ENCODE assay signal across 19 cellular contexts in the genomic region with DNA sequence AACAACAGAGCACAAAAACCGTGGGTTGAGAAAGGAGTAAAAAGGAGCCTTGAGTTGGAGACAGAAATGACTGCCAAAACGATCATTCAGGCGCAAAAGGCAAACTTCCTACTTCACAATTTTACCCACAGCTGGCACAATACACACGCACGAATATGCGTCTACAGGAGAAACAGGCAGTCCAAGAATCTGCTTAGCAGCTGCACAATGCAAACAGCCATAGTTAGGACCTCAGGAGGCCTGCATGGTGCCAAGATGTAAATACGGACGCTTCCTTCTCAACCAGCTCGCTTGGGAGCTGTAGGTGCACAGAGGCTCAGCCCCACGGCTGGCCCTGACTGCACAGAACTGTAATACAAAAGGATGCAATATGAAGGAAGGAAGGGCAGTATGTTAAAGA.
DNase-seq lines count a peak whose midpoint lies in the region; ATAC-seq, FAIRE-seq and TF ChIP-seq lines count a peak whose summit lies in the region.
"Had no signal": no experiment of that assay in that cellular context is flagged by ENCODE, and none has a peak within 500 bp of the region (broad histone marks: within the 10 kb centered on the region; RNA-seq: fewer than 3 reads in every experiment).

No MANE protein-coding gene starts in this region.

- no peaks in the 10 kb centered on the region for H3K79me2 ChIP-seq in astrocyte (ENCODE audit: insufficient read depth, low read length)

- H3K9ac ChIP-seq in BLaER1 treated with 17β-estradiol and CSF1 and Interleukin-3, amounts not matched to agents 10 nM and 100 nM: peak overlapping the region in 8 of 11 experiments; percentile 42 to 67 (median 61); a peak in 16 of 22 replicates
- H3K9ac ChIP-seq in astrocyte (ENCODE audit: low read length): peak overlapping the region; percentile 29

- H3K27ac Mint-ChIP-seq in astrocyte (ENCODE audit: unreplicated experiment): no peak overlapping the region
- H3K27ac Mint-ChIP-seq: activated T-helper 1 cell treated with anti-CD3 and anti-CD28 coated beads, Interleukin-12 subunit alpha, Interleukin-12 subunit beta, Interleukin-2, Interleukin-4 antibody, amounts not matched to agents 30 ng/mL and 10 ng/mL and 1 ng/mL, durations not matched to agents 14 hours and 24 hours and 36 hours; T-cell had no signal

- ATAC-seq in GM19324 (IDR thresholded peaks at IDR 0.05; ENCODE audit: low FRiP score, unreplicated experiment): no peak
- ATAC-seq: Panc1, T-cell had no signal

- H2AFZ ChIP-seq in astrocyte (ENCODE audit: low read depth, low read length): peak overlapping the region; percentile 26

- H3K4me3 Mint-ChIP-seq in astrocyte (ENCODE audit: unreplicated experiment): no peak overlapping the region
- H3K4me3 Mint-ChIP-seq: activated T-helper 1 cell treated with anti-CD3 and anti-CD28 coated beads, Interleukin-12 subunit alpha, Interleukin-12 subunit beta, Interleukin-2, Interleukin-4 antibody, amounts not matched to agents 30 ng/mL and 10 ng/mL and 1 ng/mL, durations not matched to agents 14 hours and 24 hours and 36 hours; T-cell had no signal

- 0 out of 22 replicates have a peak, but pooled peaks cover 0 to under 1% (median 0%) of the 10 kb centered on the region in 11 experiments for H4K20me1 ChIP-seq in BLaER1 treated with 17β-estradiol and CSF1 and Interleukin-3, amounts not matched to agents 10 nM and 100 nM
- no peaks in the 10 kb centered on the region for H4K20me1 ChIP-seq in astrocyte (ENCODE audit: insufficient read depth, low read length)

- POLR2A ChIA-PET in RWPE1 (lab: Yijun Ruan, JAX; ENCODE audit: low non-redundant PET): no interaction called here

- no peak for FAIRE-seq in astrocyte (lab: Jason Lieb, UNC)
- FAIRE-seq: G401.6, GM19239, urothelium cell line had no signal

- TF ChIP-seq CTCF in astrocyte (IDR thresholded peaks at IDR 0.05; ENCODE audit: insufficient read depth, low read depth, low read length) (no peak), RWPE1 (conservative IDR thresholded peaks at IDR 0.05; ENCODE audit: low read depth) (no peak)

- peak overlapping the region in 9 of 11 experiments; percentile 24 to 81 (median 73); a peak in 17 of 22 replicates for H3K27ac ChIP-seq in BLaER1 treated with 17β-estradiol and CSF1 and Interleukin-3, amounts not matched to agents 10 nM and 100 nM
- H3K27ac ChIP-seq in astrocyte (ENCODE audit: low read depth, low read length): no peak overlapping the region
- H3K27ac ChIP-seq in RWPE1: no peak overlapping the region

- H3K4me2 ChIP-seq in BLaER1 treated with 17β-estradiol and CSF1 and Interleukin-3, amounts not matched to agents 10 nM and 100 nM: peak overlapping the region; percentile 56 to 84 (median 77)
- peak overlapping the region; percentile 42 for H3K4me2 ChIP-seq in astrocyte (ENCODE audit: low read length)

- H3K4me1 ChIP-seq in BLaER1 treated with 17β-estradiol and CSF1 and Interleukin-3, amounts not matched to agents 10 nM and 100 nM: peaks cover 11 to 25% (median 18%) of the 10 kb centered on the region in 10 experiments
- H3K4me1 ChIP-seq in astrocyte (ENCODE audit: insufficient read depth, low read length): no peaks in the 10 kb centered on the region

- peak; percentile 2 for DNase-seq in M059J (ENCODE audit: low read depth)
- DNase-seq in astrocyte (ENCODE audit: low read depth): peak; percentile 51
- DNase-seq in medulla oblongata (ENCODE audit: extremely low spot score): peak; percentile 29
- no peak for DNase-seq in NCI-H748 treated with DMSO at 0.1 percent for 48 hours (lab: John Stamatoyannopoulos, UW)
- no peak for DNase-seq in stimulated activated CD4-positive, alpha-beta T cell treated with anti-CD3 and anti-CD28 coated beads, Interleukin-2, amount 100 ng/mL, for 48 hours
- no peak for DNase-seq in RWPE1 (ENCODE audit: low spot score)
- DNase-seq: activated CD4-positive, alpha-beta T cell treated with anti-CD3 and anti-CD28 coated beads for 48 hours; AML-193; NCI-H187 treated with DMSO at 0.1 percent for 48 hours; retina; stimulated activated CD4-positive, alpha-beta T cell treated with anti-CD3 and anti-CD28 coated beads, Interleukin-2, amount 100 ng/mL, for 24 hours; T-cell had no signal

- no peaks in the 10 kb centered on the region for H3K36me3 Mint-ChIP-seq in astrocyte (ENCODE audit: low read depth, unreplicated experiment)
- H3K36me3 Mint-ChIP-seq: T-cell had no signal

- 0 out of 22 replicates have a peak, but pooled peaks cover 0 to 5% (median 0%) of the 10 kb centered on the region in 11 experiments for H3K9me3 ChIP-seq in BLaER1 treated with 17β-estradiol and CSF1 and Interleukin-3, amounts not matched to agents 10 nM and 100 nM (replicated peaks in 1 of 11)
- no peaks in the 10 kb centered on the region for H3K9me3 ChIP-seq in astrocyte (ENCODE audit: insufficient read depth, low read depth, low read length)

- CTCF ChIA-PET in RWPE1 (lab: Yijun Ruan, JAX): no interaction called here

- no peaks in the 10 kb centered on the region for H3K27me3 ChIP-seq in BLaER1 treated with 17β-estradiol and CSF1 and Interleukin-3, amounts not matched to agents 10 nM and 100 nM
- H3K27me3 ChIP-seq in astrocyte (ENCODE audit: insufficient read depth, low read length): no peaks in the 10 kb centered on the region

- peaks cover 8% of the 10 kb centered on the region for H3K4me1 Mint-ChIP-seq in astrocyte (ENCODE audit: low read depth, unreplicated experiment)
- H3K4me1 Mint-ChIP-seq: T-cell had no signal

- H3K36me3 ChIP-seq in BLaER1 treated with 17β-estradiol and CSF1 and Interleukin-3, amounts not matched to agents 10 nM and 100 nM: no peaks in the 10 kb centered on the region
- no peaks in the 10 kb centered on the region for H3K36me3 ChIP-seq in astrocyte (ENCODE audit: insufficient read depth, low read length)

- H3K9me3 Mint-ChIP-seq in astrocyte (ENCODE audit: unreplicated experiment): no peaks in the 10 kb centered on the region
- H3K9me3 Mint-ChIP-seq: activated T-helper 1 cell treated with anti-CD3 and anti-CD28 coated beads, Interleukin-12 subunit alpha, Interleukin-12 subunit beta, Interleukin-2, Interleukin-4 antibody, amounts not matched to agents 30 ng/mL and 10 ng/mL and 1 ng/mL, durations not matched to agents 14 hours and 24 hours and 36 hours; T-cell had no signal

- H3K4me3 ChIP-seq in BLaER1 treated with 17β-estradiol and CSF1 and Interleukin-3, amounts not matched to agents 10 nM and 100 nM: peak overlapping the region in 7 of 10 experiments; percentile 6 to 46 (median 28); a peak in 4 of 20 replicates
- H3K4me3 ChIP-seq in astrocyte (ENCODE audit: insufficient read depth, low read depth, low read length): no peak overlapping the region

- H3K27me3 Mint-ChIP-seq in astrocyte (ENCODE audit: low read depth, unreplicated experiment): no peaks in the 10 kb centered on the region

Comparison
In these comparisons a context has a peak if more than half of its experiments do, and no peak if none do; other contexts are left out.
1. H3K27ac ChIP-seq: peak in BLaER1 treated with 17β-estradiol and CSF1 and Interleukin-3, amounts not matched to agents 10 nM and 100 nM (9 of 11); none in astrocyte (single experiment) and RWPE1 (single experiment).
2. DNase-seq: peak in M059J (single experiment), astrocyte (single experiment) and medulla oblongata (single experiment); none in NCI-H748 treated with DMSO at 0.1 percent for 48 hours (single experiment), stimulated activated CD4-positive, alpha-beta T cell treated with anti-CD3 and anti-CD28 coated beads, Interleukin-2, amount 100 ng/mL, for 48 hours (0 of 2) and RWPE1 (single experiment).